13 cellular contexts compared by ENCODE assay signal in genomic region chr12:102735104-102735503, GRCh38.
A peak's percentile ranks its signal among the peaks of the same experiment; 100 is the strongest.
DNase-seq lines count a peak whose midpoint lies in the region; ATAC-seq, FAIRE-seq and TF ChIP-seq lines count a peak whose summit lies in the region.
"Had no signal": no experiment of that assay in that cellular context is flagged by ENCODE, and none has a peak within 500 bp of the region (broad histone marks: within the 10 kb centered on the region; RNA-seq: fewer than 3 reads in every experiment).

No MANE protein-coding gene starts in this region.

- no peaks in the 10 kb centered on the region for H3K79me2 ChIP-seq in H1 (ENCODE audit: control insufficient read depth in 1 of 2, insufficient read depth in 2 of 2, low read length in 2 of 2)

- H2AFZ ChIP-seq in H1 (ENCODE audit: low read length), result no peak overlapping the region

- H2AK5ac ChIP-seq in H1 (ENCODE audit: low read depth, low read length), result no peak overlapping the region

- no peak overlapping the region for H4K5ac ChIP-seq in H1 (ENCODE audit: insufficient read length, low read depth, low read length)

- no peak overlapping the region for H4K8ac ChIP-seq in H1 (ENCODE audit: extremely low read depth, insufficient read depth, low read length)

- no peak overlapping the region for H3K4me2 ChIP-seq in H1 (ENCODE audit: insufficient read depth in 1 of 2, low read depth in 2 of 2, low read length in 2 of 2)

- POLR2A ChIA-PET in H1 (lab: Charles Lee; ENCODE audit: partially characterized antibody), result no interaction called here

- FAIRE-seq in H1 (lab: Jason Lieb, UNC) (no peak), D721Med (lab: Jason Lieb, UNC) (no peak)

- H3K9me3 ChIP-seq in H1 (ENCODE audit: insufficient read depth in 2 of 2, low read depth in 1 of 2, low read length in 1 of 2), result no peaks in the 10 kb centered on the region

- no peak overlapping the region for H2BK20ac ChIP-seq in H1 (ENCODE audit: low read length)

- TF ChIP-seq EP300 in H1 (IDR thresholded peaks at IDR 0.05; ENCODE audit: borderline replicate concordance in 1 of 2, low read depth in 2 of 2, low read length in 2 of 2), result no peak

- H2BK120ac ChIP-seq in H1 (replicated peaks; ENCODE audit: low read depth, low read length), result no peak overlapping the region

- TF ChIP-seq POLR2A in H1 (IDR thresholded peaks at IDR 0.05; ENCODE audit: control extremely low read depth in 1 of 2, low read depth in 2 of 2, low read length in 2 of 2), result no peak

- no peak overlapping the region for H2BK5ac ChIP-seq in H1 (ENCODE audit: low read depth, low read length)

- ATAC-seq in GM18867 (IDR thresholded peaks at IDR 0.05; ENCODE audit: unreplicated experiment), result peak; percentile 98
- peak; percentile 97 for ATAC-seq in GM21529 (IDR thresholded peaks at IDR 0.05; ENCODE audit: unreplicated experiment)
- peak; percentile 89 for ATAC-seq in HG03196 (IDR thresholded peaks at IDR 0.05; ENCODE audit: unreplicated experiment)

- no peak overlapping the region for H3K9ac ChIP-seq in H1 (replicated peaks in 1 of 4; ENCODE audit: extremely low read depth in 1 of 4, low read depth in 3 of 4, low read length in 3 of 4)

- no peaks in the 10 kb centered on the region for H3K23me2 ChIP-seq in H1 (ENCODE audit: low read depth, low read length)

- no peak for TF ChIP-seq RAD21 in H1 (IDR thresholded peaks at IDR 0.05 in 1 of 2, conservative IDR thresholded peaks at IDR 0.05 in 1 of 2; ENCODE audit: low read depth in 2 of 2, low read length in 2 of 2)

- no peak overlapping the region for H3K27ac ChIP-seq in H1 (ENCODE audit: low read depth, low read length)

- no peak overlapping the region for H3K23ac ChIP-seq in H1 (ENCODE audit: insufficient read length)

- H3K27me3 ChIP-seq in H1 (replicated peaks in 1 of 4; ENCODE audit: control insufficient read depth in 3 of 4, extremely low read depth in 1 of 4, insufficient read depth in 3 of 4, low read length in 3 of 4), result no peaks in the 10 kb centered on the region

- CTCF ChIA-PET in H1 (lab: Charles Lee; ENCODE audit: partially characterized antibody), result interaction anchor here (0.8 to 1.5 kb wide), 2 partner anchors 251 to 706 kb away, joined by 3 to 4 read pairs; no protein-coding TSS in a partner anchor

- WGBS in H1 (ENCODE audit: extremely low coverage in 1 of 2, insufficient coverage in 1 of 2, insufficient read length in 1 of 2, insufficient replicate concordance in 2 of 2, low coverage in 1 of 2, low lambda C conversion rate in 2 of 2, missing lambda C conversion rate in 1 of 2), 2 experiments, result 97% methylated on average over 3 of the region's 3 CpGs; no CpG with 5 or more reads in 1 of the 2 experiments

- no peaks in the 10 kb centered on the region for H3K79me1 ChIP-seq in H1 (ENCODE audit: low read depth, low read length)

- no peak overlapping the region for H3K56ac ChIP-seq in H1 (replicated peaks; ENCODE audit: insufficient read length, low read depth, low read length)

- H3K14ac ChIP-seq in H1 (ENCODE audit: insufficient read length), result peak overlapping the region; percentile 61

- no peak for TF ChIP-seq CTCF in H1 (IDR thresholded peaks at IDR 0.05; ENCODE audit: control extremely low read depth in 1 of 3, insufficient read depth in 1 of 3, low read depth in 1 of 3, low read length in 3 of 3)
- no peak for TF ChIP-seq CTCF in D721Med (IDR thresholded peaks at IDR 0.05; ENCODE audit: insufficient read depth, missing control alignments)

- no peak for DNase-seq in H1 (ENCODE audit: low read depth in 1 of 2, low spot score in 2 of 2)
- no peak for DNase-seq in NCI-H187 (lab: John Stamatoyannopoulos, UW)
- DNase-seq in D721Med (ENCODE audit: insufficient read length, low spot score), result no peak
- DNase-seq in NCI-H187 treated with DMSO at 0.1 percent for 48 hours (lab: John Stamatoyannopoulos, UW), result no peak
- DNase-seq in NCI-H1105 treated with DMSO at 0.1 percent for 48 hours (lab: John Stamatoyannopoulos, UW), result no peak
- DNase-seq: activated CD8-positive, alpha-beta memory T cell treated with anti-CD3 and anti-CD28 coated beads, Interleukin-2, amount 50 U/mL, for 4 hours; DMS79 treated with DMSO at 0.1 percent for 48 hours; foreskin melanocyte; NCI-H2227 treated with DMSO at 0.1 percent for 48 hours; stimulated activated naive CD4-positive, alpha-beta T cell treated with Interleukin-2 at 50 U/mL for 16 hours had no signal

- no peaks in the 10 kb centered on the region for H4K20me1 ChIP-seq in H1 (replicated peaks in 1 of 2; ENCODE audit: control insufficient read depth in 1 of 2, insufficient read depth in 2 of 2, low read length in 2 of 2)

- no peaks in the 10 kb centered on the region for H3K4me1 ChIP-seq in H1 (replicated peaks in 1 of 4; ENCODE audit: control insufficient read depth in 3 of 4, insufficient read depth in 4 of 4, low read length in 3 of 4)

- no peak overlapping the region for H2BK12ac ChIP-seq in H1 (ENCODE audit: low read depth, low read length)

- no peaks in the 10 kb centered on the region for H3K36me3 ChIP-seq in H1 (ENCODE audit: control insufficient read depth in 2 of 4, insufficient read depth in 4 of 4, low read length in 3 of 4)

- no peak overlapping the region for H3K4me3 ChIP-seq in H1 (ENCODE audit: extremely low read depth in 1 of 4, insufficient read depth in 2 of 4, low read depth in 3 of 4, low read length in 4 of 4)

- no peak overlapping the region for H2BK15ac ChIP-seq in H1 (ENCODE audit: low read length)

- no peak overlapping the region for H4K91ac ChIP-seq in H1 (replicated peaks; ENCODE audit: insufficient read length, low read length)

- H3K18ac ChIP-seq in H1 (ENCODE audit: extremely low read depth, low read length), result no peak overlapping the region

- H3K4ac ChIP-seq in H1 (replicated peaks; ENCODE audit: insufficient read length, low read depth, low read length), result no peak overlapping the region

TF ChIP-seq in H1, 55 proteins besides CTCF, POLR2A, EP300 and RAD21 (continues in another document):
- TF ChIP-seq TBP (IDR thresholded peaks at IDR 0.05; ENCODE audit: low read depth, low read length), result no peak
- TF ChIP-seq ATF2 (IDR thresholded peaks at IDR 0.05; ENCODE audit: low read length), result no peak
- no peak for TF ChIP-seq SIN3A (conservative IDR thresholded peaks at IDR 0.05 in 1 of 2, IDR thresholded peaks at IDR 0.05 in 1 of 2; ENCODE audit: low read depth in 1 of 2, low read length in 2 of 2)
- no peak for TF ChIP-seq RFX5 (IDR thresholded peaks at IDR 0.05; ENCODE audit: borderline replicate concordance, low read depth, low read length)
- TF ChIP-seq SP1 (IDR thresholded peaks at IDR 0.05; ENCODE audit: low read depth, low read length), result no peak
- TF ChIP-seq POLR2AphosphoS5 (IDR thresholded peaks at IDR 0.05; ENCODE audit: low read depth, low read length), result no peak
- no peak for TF ChIP-seq TEAD4 (IDR thresholded peaks at IDR 0.05; ENCODE audit: low read depth, low read length)
- TF ChIP-seq HDAC2 (IDR thresholded peaks at IDR 0.05; ENCODE audit: borderline replicate concordance in 1 of 2, low read depth in 2 of 2, low read length in 2 of 2), result no peak
